Comparison of ENCODE assay signal across 8 cellular contexts in the genomic region with DNA sequence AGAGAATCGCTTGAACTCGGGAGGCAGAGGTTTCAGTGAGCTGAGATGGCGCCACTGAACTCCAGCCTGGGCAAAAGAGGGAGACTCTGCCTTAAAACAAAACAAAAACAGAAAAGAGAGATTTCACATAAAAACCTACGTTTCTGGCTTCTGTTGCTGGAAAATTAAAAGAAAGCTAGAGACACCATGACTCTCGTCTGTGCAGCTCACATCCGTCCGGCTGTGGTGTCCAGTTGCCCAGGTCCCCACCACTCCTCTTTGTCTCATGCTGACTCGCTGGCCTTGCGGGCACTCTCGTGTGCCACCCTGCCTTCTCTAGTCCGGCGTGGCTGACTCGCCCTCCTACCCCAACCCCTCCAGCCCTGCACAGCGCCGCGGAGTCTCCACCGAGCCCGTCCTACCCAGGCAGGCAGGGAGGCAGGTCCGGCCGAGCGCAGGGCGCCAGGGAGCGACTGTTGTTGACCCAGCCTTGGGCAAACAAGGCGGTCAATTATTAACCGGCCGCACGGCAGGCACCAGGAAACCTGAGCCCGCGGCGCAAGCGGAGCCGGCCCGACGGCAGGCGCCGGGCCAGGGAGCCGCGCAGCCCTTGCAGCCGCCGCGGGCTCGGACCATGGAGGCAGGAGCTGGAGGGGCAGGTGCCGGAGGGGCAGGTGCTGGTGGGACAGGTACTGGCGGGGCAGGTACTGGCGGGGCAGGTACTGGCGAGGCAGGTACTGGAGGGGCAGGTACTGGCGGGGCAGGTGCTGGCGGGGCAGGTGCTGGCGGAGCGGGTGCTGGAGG. TPM values are rescaled to one million over a fixed set of nuclear protein-coding genes. Genes with fewer than 3 reads are reported as not detected.
DNase-seq lines count a peak whose midpoint lies in the region; ATAC-seq and TF ChIP-seq lines count a peak whose summit lies in the region.

TSS of gene PRRT1B (plus strand) at position 521 of the 783 bp plus-strand sequence. CDS start at position 614, 93 bp downstream.

- peak within 1 kb of the TSS; percentile 52 to 72 for H3K4me3 Mint-ChIP-seq in effector memory CD8-positive, alpha-beta T cell

- H3K9me3 Mint-ChIP-seq in effector memory CD8-positive, alpha-beta T cell: peaks cover 0 to 2% of the 10 kb centered on the region in 2 donors

- no peak for ATAC-seq in effector memory CD8-positive, alpha-beta T cell (replicated peaks)

- H3K36me3 Mint-ChIP-seq in effector memory CD8-positive, alpha-beta T cell (ENCODE audit: insufficient read depth): peaks cover 3% of the 10 kb centered on the region

- no peak for TF ChIP-seq RAD21 in neural cell (conservative IDR thresholded peaks at IDR 0.05)

- DNase-seq in Caki2 (ENCODE audit: low read depth) (peak; percentile 73), NCI-H2196 (lab: John Stamatoyannopoulos, UW; ENCODE audit: unreplicated experiment) (peak; percentile 89), midbrain (lab: John Stamatoyannopoulos, UW) (no peak), T1000 (lab: John Stamatoyannopoulos, UW) (no peak), DMS 273 (lab: John Stamatoyannopoulos, UW; ENCODE audit: unreplicated experiment) (no peak)
- DNase-seq in effector memory CD8-positive, alpha-beta T cell: no peak
- no peak for DNase-seq in activated CD4-positive, CD25-positive, alpha-beta regulatory T cell (lab: John Stamatoyannopoulos, UW)

- H3K79me2 ChIP-seq in neural cell (replicated peaks; ENCODE audit: insufficient read depth, low read length): no peaks in the 10 kb centered on the region

- H3K9me3 ChIP-seq in neural cell (ENCODE audit: low read length): peaks cover 11% of the 10 kb centered on the region

- H3K4me1 Mint-ChIP-seq in effector memory CD8-positive, alpha-beta T cell (ENCODE audit: low read depth in 2 of 2): peaks cover 15 to 19% of the 10 kb centered on the region in 2 donors

- H2AFZ ChIP-seq in neural cell (ENCODE audit: low read depth, low read length): no peak within 1 kb of the TSS

- peak within 1 kb of the TSS; percentile 5 for H3K9ac ChIP-seq in neural cell (ENCODE audit: low read length)

- no peak within 1 kb of the TSS for H3K27ac ChIP-seq in neural cell (ENCODE audit: low read length)

- no peak within 1 kb of the TSS for H3K4me2 ChIP-seq in neural cell (ENCODE audit: low read length)

- peaks cover 39 to 43% of the 10 kb centered on the region in 2 donors for H3K27me3 Mint-ChIP-seq in effector memory CD8-positive, alpha-beta T cell

- no peaks in the 10 kb centered on the region for H3K36me3 ChIP-seq in neural cell (ENCODE audit: insufficient read depth, low read length)

- H3K4me3 ChIP-seq in neural cell (ENCODE audit: low read length): peak within 1 kb of the TSS; percentile 56

- no peak for TF ChIP-seq CTCF in neural cell (IDR thresholded peaks at IDR 0.05; ENCODE audit: poor library complexity, severe bottlenecking)

- no peaks in the 10 kb centered on the region for H3F3A ChIP-seq in neural cell (ENCODE audit: insufficient read depth, low read length, poor library complexity, severe bottlenecking)

- H3K27ac Mint-ChIP-seq in effector memory CD8-positive, alpha-beta T cell: peak within 1 kb of the TSS in 1 of 2 donors; percentile 24

- no peak for TF ChIP-seq EP300 in neural cell (conservative IDR thresholded peaks at IDR 0.05; ENCODE audit: poor library complexity, severe bottlenecking)

- H3K27me3 ChIP-seq in neural cell (ENCODE audit: insufficient read depth, low read depth, low read length): peaks cover 41% of the 10 kb centered on the region

- in situ Hi-C loops in Caki2 (cut with HindIII; ENCODE audit: low pct_unique_long_range_greater_than_20kb, low sequenced_read_pairs): no loop called here

- H3K9me2 ChIP-seq in neural cell (ENCODE audit: insufficient read depth, low read length): no peaks in the 10 kb centered on the region

- no peaks in the 10 kb centered on the region for H4K20me1 ChIP-seq in neural cell (ENCODE audit: insufficient read depth)

TF ChIP-seq in neural cell, 6 proteins besides CTCF, POLR2A, EP300 and RAD21:
- TF ChIP-seq MXI1 (conservative IDR thresholded peaks at IDR 0.05; ENCODE audit: poor library complexity, severe bottlenecking) (no peak), POLR2AphosphoS5 (IDR thresholded peaks at IDR 0.05) (no peak), EZH2 (IDR thresholded peaks at IDR 0.05; ENCODE audit: borderline replicate concordance, insufficient read depth, low read length, poor library complexity, severe bottlenecking) (no peak), TAF1 (IDR thresholded peaks at IDR 0.05; ENCODE audit: low read depth) (no peak), SMC3 (conservative IDR thresholded peaks at IDR 0.05; ENCODE audit: poor library complexity) (no peak), REST (IDR thresholded peaks at IDR 0.05; ENCODE audit: borderline replicate concordance) (no peak)

RNA-seq across cellular contexts. Expression of gene PRRT1B, which starts in this region (rescaled TPM):
- not detected in 2 replicates for total RNA-seq in Caki2 (2014; rRNA removed; shearing (Covaris generic); ENCODE audit: low replicate concordance)
- polyA plus RNA-seq in neural cell: not detected in 2 replicates
- not detected in 2 replicates for polyA minus RNA-seq in neural cell

Comparison
In these comparisons a context has a peak if more than half of its experiments do, and no peak if none do; other contexts are left out.
1. Peak in DNase-seq in Caki2; RNA of the gene not detected or under 1 TPM.